16 cellular contexts compared by ENCODE assay signal in genomic region chr1:230220907-230221306, GRCh38.
"Had no signal": no experiment of that assay in that cellular context is flagged by ENCODE, and none has a peak within 500 bp of the region (broad histone marks: within the 10 kb centered on the region; RNA-seq: fewer than 3 reads in every experiment).

No MANE protein-coding gene starts in this region.

- H3K4me3 ChIP-seq: heart left ventricle, smooth muscle cell had no signal

- ATAC-seq: heart left ventricle; left colon; naive thymus-derived CD4-positive, alpha-beta T cell had no signal

- DNase-seq: cerebellar nuclear complex; effector CD4-positive, alpha-beta T cell; endodermal cell; erythroblast; foreskin melanocyte; heart left ventricle; hippocampal formation; left colon; mesendoderm; naive thymus-derived CD4-positive, alpha-beta T cell; nephron progenitor cell; stimulated activated CD4-positive, alpha-beta T cell treated with anti-CD3 and anti-CD28 coated beads, Interleukin-2, amount 100 ng/mL, for 48 hours; trophoblast cell had no signal

- H3K27me3 ChIP-seq: heart left ventricle, neutrophil had no signal

- H3K9me3 ChIP-seq: heart left ventricle, neutrophil had no signal

- H3K36me3 ChIP-seq: heart left ventricle, neutrophil had no signal

- H3K27ac ChIP-seq: neutrophil had no signal

- FAIRE-seq: colon had no signal

- H3K4me2 ChIP-seq: smooth muscle cell had no signal
